Comparison of ENCODE assay signal across 10 cellular contexts in the genomic region with DNA sequence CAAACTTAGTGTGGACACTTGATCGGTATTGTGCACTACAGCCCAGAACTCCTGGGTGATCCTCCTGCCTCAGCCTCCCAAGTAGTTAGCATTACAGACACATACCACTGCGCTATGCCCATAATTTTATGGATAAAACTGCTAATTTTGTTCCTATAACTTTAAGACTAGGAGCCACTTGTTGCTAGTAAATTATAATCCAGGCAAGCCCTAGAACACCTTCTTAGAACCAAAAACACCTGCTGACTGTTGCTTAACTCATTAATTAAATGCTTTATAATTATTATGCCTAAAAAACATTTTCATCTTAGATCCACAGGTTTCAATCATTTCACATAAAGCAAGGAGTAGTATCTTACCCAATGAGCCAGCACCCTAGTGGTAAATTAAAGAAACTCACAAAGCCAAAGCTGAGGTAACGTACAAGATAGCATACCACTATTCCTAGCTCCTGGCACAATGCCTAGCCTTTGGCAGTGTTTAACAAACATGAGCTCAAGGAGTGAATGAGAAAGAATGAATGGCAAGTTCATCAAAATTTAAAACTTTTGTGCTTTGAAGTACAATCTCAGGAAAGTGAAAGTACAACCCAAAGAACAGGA. TPM values are rescaled to one million over a fixed set of nuclear protein-coding genes. Genes with fewer than 3 reads are reported as not detected.
DNase-seq lines count a peak whose midpoint lies in the region; ATAC-seq, FAIRE-seq and TF ChIP-seq lines count a peak whose summit lies in the region.
"Had no signal": no experiment of that assay in that cellular context is flagged by ENCODE, and none has a peak within 500 bp of the region (broad histone marks: within the 10 kb centered on the region; RNA-seq: fewer than 3 reads in every experiment).

No MANE protein-coding gene starts in this region.

- H3K9me3 Mint-ChIP-seq in activated naive CD8-positive, alpha-beta T cell (ENCODE audit: low read depth): no peaks in the 10 kb centered on the region
- no peaks in the 10 kb centered on the region for H3K9me3 Mint-ChIP-seq in activated naive CD8-positive, alpha-beta T cell treated with anti-CD3 and anti-CD28 coated beads, Interleukin-2, amount 50 U/mL, for 24 hours

- no peak overlapping the region for H3K27ac ChIP-seq in testis
- H3K27ac ChIP-seq: neutrophil, tibial nerve had no signal

- H3K36me3 ChIP-seq in testis (ENCODE audit: low read depth, missing control alignments): no peaks in the 10 kb centered on the region

- peak overlapping the region; percentile 17 for H3K4me3 Mint-ChIP-seq in activated naive CD8-positive, alpha-beta T cell
- H3K4me3 Mint-ChIP-seq in activated naive CD8-positive, alpha-beta T cell treated with anti-CD3 and anti-CD28 coated beads, Interleukin-2, amount 50 U/mL, for 24 hours: no peak overlapping the region

- FAIRE-seq in RCC 7860 (lab: Jason Lieb, UNC): no peak

- no peaks in the 10 kb centered on the region for H3K4me1 ChIP-seq in testis

- DNase-seq in activated naive CD8-positive, alpha-beta T cell treated with anti-CD3 and anti-CD28 coated beads, Interleukin-2, amount 50 U/mL, for 24 hours: no peak
- peak; percentile 17 for DNase-seq in RCC 7860 (ENCODE audit: low spot score)
- DNase-seq in fibroblast of peridontal ligament (ENCODE audit: extremely low read depth): peak; percentile 70
- peak; percentile 57 for DNase-seq in testis
- no peak for DNase-seq in superior temporal gyrus (ENCODE audit: extremely low spot score)
- DNase-seq in middle frontal gyrus (ENCODE audit: extremely low spot score, low spot score): no peak

- intact Hi-C loops in testis (cut with DNase I; ENCODE audit: low total_unique reads): no loop called here

- no peak for TF ChIP-seq POLR2A in testis (IDR thresholded peaks at IDR 0.05)

- WGBS in testis, 2 donors: 75 to 81% methylated on average over 3 of the region's 3 CpGs

- H3K4me3 ChIP-seq in testis: no peak overlapping the region
- H3K4me3 ChIP-seq: tibial nerve had no signal

- peaks cover 10% of the 10 kb centered on the region for H3K36me3 Mint-ChIP-seq in activated naive CD8-positive, alpha-beta T cell
- peaks cover 43% of the 10 kb centered on the region for H3K36me3 Mint-ChIP-seq in activated naive CD8-positive, alpha-beta T cell treated with anti-CD3 and anti-CD28 coated beads, Interleukin-2, amount 50 U/mL, for 24 hours (ENCODE audit: low read depth)

- no peaks in the 10 kb centered on the region for H3K27me3 ChIP-seq in testis
- H3K27me3 ChIP-seq: neutrophil, tibial nerve had no signal

- H3K27me3 Mint-ChIP-seq in activated naive CD8-positive, alpha-beta T cell: no peaks in the 10 kb centered on the region
- H3K27me3 Mint-ChIP-seq in activated naive CD8-positive, alpha-beta T cell treated with anti-CD3 and anti-CD28 coated beads, Interleukin-2, amount 50 U/mL, for 24 hours: no peaks in the 10 kb centered on the region

- H3K4me1 Mint-ChIP-seq in activated naive CD8-positive, alpha-beta T cell (ENCODE audit: low read depth): peaks cover 41% of the 10 kb centered on the region
- peaks cover 31% of the 10 kb centered on the region for H3K4me1 Mint-ChIP-seq in activated naive CD8-positive, alpha-beta T cell treated with anti-CD3 and anti-CD28 coated beads, Interleukin-2, amount 50 U/mL, for 24 hours

- no peak overlapping the region for H3K27ac Mint-ChIP-seq in activated naive CD8-positive, alpha-beta T cell
- no peak overlapping the region for H3K27ac Mint-ChIP-seq in activated naive CD8-positive, alpha-beta T cell treated with anti-CD3 and anti-CD28 coated beads, Interleukin-2, amount 50 U/mL, for 24 hours

- H3K9me3 ChIP-seq in testis: no peaks in the 10 kb centered on the region
- H3K9me3 ChIP-seq: neutrophil, tibial nerve had no signal

- ATAC-seq in activated naive CD8-positive, alpha-beta T cell treated with anti-CD3 and anti-CD28 coated beads, Interleukin-2, amount 50 U/mL, for 24 hours: no peak
- no peak for ATAC-seq in GM18511 (IDR thresholded peaks at IDR 0.05; ENCODE audit: unreplicated experiment)

- peak in 1 of 3 experiments; percentile 13 for TF ChIP-seq CTCF in testis (IDR thresholded peaks at IDR 0.05)

RNA-seq across cellular contexts. Expression of a gene that starts 5.4 kb away (rescaled TPM):
- total RNA-seq in testis: 10 to 100 TPM; 41.6 to 42.6 TPM
- polyA plus RNA-seq in testis (ENCODE audit: insufficient read depth, low read depth, low replicate concordance): 35.7 TPM

RNA-seq across cellular contexts. Expression of a gene that starts 5.5 kb away (rescaled TPM):
- total RNA-seq in testis: 1 to 10 TPM; 8.2 to 9.0 TPM
- polyA plus RNA-seq in testis (ENCODE audit: insufficient read depth, low read depth, low replicate concordance): 4.9 TPM

Comparison
In these comparisons a context has a peak if more than half of its experiments do, and no peak if none do; other contexts are left out.
1. DNase-seq: peak in RCC 7860 (single experiment), fibroblast of peridontal ligament (single experiment) and testis (single experiment); none in activated naive CD8-positive, alpha-beta T cell treated with anti-CD3 and anti-CD28 coated beads, Interleukin-2, amount 50 U/mL, for 24 hours (single experiment), superior temporal gyrus (single experiment) and middle frontal gyrus (single experiment).